Comparison of ENCODE assay signal across 8 cellular contexts in the genomic region with DNA sequence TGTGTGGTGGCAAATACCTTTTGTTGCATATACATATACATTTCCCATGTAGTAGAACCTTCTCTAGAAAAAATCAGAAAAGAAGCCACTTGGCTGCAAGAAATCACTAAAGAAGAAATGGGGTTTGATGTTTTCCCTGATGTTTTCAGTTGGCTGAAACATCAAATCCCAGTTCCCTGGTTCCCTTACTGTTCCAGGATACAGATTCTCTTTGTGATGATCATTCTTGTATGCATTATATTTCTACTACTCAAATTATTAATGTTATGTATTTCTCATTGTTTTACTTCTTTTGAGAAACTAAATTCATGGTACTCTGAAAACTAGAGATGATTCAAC. TPM values are rescaled to one million over a fixed set of nuclear protein-coding genes. Genes with fewer than 3 reads are reported as not detected.
DNase-seq lines count a peak whose midpoint lies in the region; ATAC-seq and TF ChIP-seq lines count a peak whose summit lies in the region.

No MANE protein-coding gene starts in this region.

- H3K9me3 ChIP-seq in adrenal gland (replicated peaks in 1 of 3) (peaks cover 0 to 5% (median 0%) of the 10 kb centered on the region in 3 donors), right lobe of liver (no peaks in the 10 kb centered on the region), tibial artery (no peaks in the 10 kb centered on the region)

- H3K4me3 ChIP-seq in adrenal gland (peak overlapping the region in 2 of 4 donors; percentile 32 to 44), right lobe of liver (peak overlapping the region; percentile 49 to 51 (median 49)), tibial artery (peak overlapping the region; percentile 52 to 57)

- POLR2A ChIA-PET in GM10248 (lab: Yijun Ruan, JAX): no interaction called here
- POLR2A ChIA-PET in T-cell (lab: Charles Lee): no interaction called here

- no peaks in the 10 kb centered on the region for H3K9me3 Mint-ChIP-seq in activated CD8-positive, alpha-beta memory T cell treated with anti-CD3 and anti-CD28 coated beads, Interleukin-2, amount 10 ng/mL, durations not matched to agents 7 days and 5 days (ENCODE audit: low read depth)
- peaks cover 0 to 6% (median 0%) of the 10 kb centered on the region in 3 donors for H3K9me3 Mint-ChIP-seq in T-cell

- DNase-seq in activated CD8-positive, alpha-beta memory T cell treated with anti-CD3 and anti-CD28 coated beads, Interleukin-2, amount 10 ng/mL, durations not matched to agents 7 days and 5 days: no peak
- DNase-seq in activated CD8-positive, alpha-beta memory T cell treated with anti-CD3 and anti-CD28 coated beads, Interleukin-2, amount 50 U/mL, for 4 hours: no peak
- DNase-seq in adrenal gland (no peak), right lobe of liver (no peak), tibial artery (no peak), GM10248 (ENCODE audit: extremely low spot score) (no peak), T-cell (no peak)
- no peak for DNase-seq in activated CD4-positive, alpha-beta T cell treated with anti-CD3 and anti-CD28 coated beads for 48 hours

- ATAC-seq in activated CD8-positive, alpha-beta memory T cell treated with anti-CD3 and anti-CD28 coated beads, Interleukin-2, amount 10 ng/mL, durations not matched to agents 7 days and 5 days: no peak
- ATAC-seq in right lobe of liver (no peak), T-cell (replicated peaks in 1 of 4) (no peak)

- H3K4me1 ChIP-seq in adrenal gland (replicated peaks in 1 of 2) (peaks cover 0 to 5% of the 10 kb centered on the region in 2 donors), right lobe of liver (peaks cover 0 to 3% (median 0%) of the 10 kb centered on the region in 4 donors), tibial artery (peaks cover 0 to 16% (median 9%) of the 10 kb centered on the region in 4 donors)

- no peak for TF ChIP-seq CTCF in adrenal gland (IDR thresholded peaks at IDR 0.05)
- TF ChIP-seq CTCF in right lobe of liver (IDR thresholded peaks at IDR 0.05): no peak
- no peak for TF ChIP-seq CTCF in tibial artery (IDR thresholded peaks at IDR 0.05)
- no peak for TF ChIP-seq CTCF in GM10248 (IDR thresholded peaks at IDR 0.05; ENCODE audit: control extremely low read depth, extremely low read depth, low read depth, missing control alignments)

- CTCF ChIA-PET in activated CD8-positive, alpha-beta memory T cell treated with anti-CD3 and anti-CD28 coated beads, Interleukin-2, amount 10 ng/mL, durations not matched to agents 7 days and 5 days (lab: Charles Lee): interaction anchor here (0.9 to 1.5 kb wide), 5 partner anchors 14 to 290 kb away, joined by 3 read pairs; a partner anchor contains a TSS
- CTCF ChIA-PET in GM10248 (lab: Yijun Ruan, JAX): no interaction called here
- CTCF ChIA-PET in T-cell (lab: Charles Lee): interaction anchor here in 1 of 2 donors (0.7 kb wide), 1 partner anchor 107 kb away, joined by 3 read pairs; no protein-coding TSS in a partner anchor

- no peak overlapping the region for H3K27ac Mint-ChIP-seq in activated CD8-positive, alpha-beta memory T cell treated with anti-CD3 and anti-CD28 coated beads, Interleukin-2, amount 10 ng/mL, durations not matched to agents 7 days and 5 days
- no peak overlapping the region for H3K27ac Mint-ChIP-seq in T-cell

- peak overlapping the region; percentile 25 for H3K4me3 Mint-ChIP-seq in activated CD8-positive, alpha-beta memory T cell treated with anti-CD3 and anti-CD28 coated beads, Interleukin-2, amount 10 ng/mL, durations not matched to agents 7 days and 5 days
- no peak overlapping the region for H3K4me3 Mint-ChIP-seq in T-cell

- H3K36me3 ChIP-seq in adrenal gland (replicated peaks in 1 of 2) (no peaks in the 10 kb centered on the region), right lobe of liver (no peaks in the 10 kb centered on the region), tibial artery (no peaks in the 10 kb centered on the region)

- H3K27ac ChIP-seq in adrenal gland (peak overlapping the region; percentile 89 to 99 (median 96)), right lobe of liver (peak overlapping the region; percentile 97 to 99 (median 99)), tibial artery (peak overlapping the region; percentile 92 to 96)

- intact Hi-C loops in adrenal gland (cut with DNase I) (no loop called here), right lobe of liver (cut with DNase I) (no loop called here), tibial artery (cut with DNase I; ENCODE audit: low total_unique reads) (no loop called here)

- H3K4me1 Mint-ChIP-seq in activated CD8-positive, alpha-beta memory T cell treated with anti-CD3 and anti-CD28 coated beads, Interleukin-2, amount 10 ng/mL, durations not matched to agents 7 days and 5 days: peaks cover 34% of the 10 kb centered on the region
- peaks cover 14 to 43% (median 41%) of the 10 kb centered on the region in 3 donors for H3K4me1 Mint-ChIP-seq in T-cell

- TF ChIP-seq POLR2A in adrenal gland (IDR thresholded peaks at IDR 0.05): peak in 1 of 2 donors; percentile 19
- no peak for TF ChIP-seq POLR2A in right lobe of liver (IDR thresholded peaks at IDR 0.05)

- H3K36me3 Mint-ChIP-seq in activated CD8-positive, alpha-beta memory T cell treated with anti-CD3 and anti-CD28 coated beads, Interleukin-2, amount 10 ng/mL, durations not matched to agents 7 days and 5 days: no peaks in the 10 kb centered on the region
- peaks cover 6% of the 10 kb centered on the region for H3K36me3 Mint-ChIP-seq in T-cell

- H3K27me3 ChIP-seq in adrenal gland (no peaks in the 10 kb centered on the region), right lobe of liver (no peaks in the 10 kb centered on the region), tibial artery (no peaks in the 10 kb centered on the region)

- H3K27me3 Mint-ChIP-seq in activated CD8-positive, alpha-beta memory T cell treated with anti-CD3 and anti-CD28 coated beads, Interleukin-2, amount 10 ng/mL, durations not matched to agents 7 days and 5 days: peaks cover 3% of the 10 kb centered on the region
- H3K27me3 Mint-ChIP-seq in T-cell: no peaks in the 10 kb centered on the region

RNA-seq across cellular contexts. Expression of a gene that starts 7.6 kb away (rescaled TPM):
- 1,000 to 10,000 TPM in 1 of 2 experiments, 100 to 1,000 TPM in 1; 922 to 3,744 TPM for total RNA-seq in activated CD8-positive, alpha-beta memory T cell treated with anti-CD3 and anti-CD28 coated beads, Interleukin-2, amount 10 ng/mL, durations not matched to agents 7 days and 5 days
- total RNA-seq in adrenal gland: 1,000 to 10,000 TPM in 3 of 8 donors, 100 to 1,000 TPM in 1, under 1 TPM in 3, not detected in 1; under 0.01 to 2,119 (median 890) TPM
- not detected for polyA plus RNA-seq in adrenal gland
- total RNA-seq in right lobe of liver: 1,000 to 10,000 TPM in 3 of 6 experiments, 100 to 1,000 TPM in 1, under 1 TPM in 2; under 0.01 to 3,377 (median 977) TPM
- total RNA-seq in T-cell: 1,000 to 10,000 TPM; 2,148 to 4,743 (median 3,650) TPM

RNA-seq across cellular contexts. Expression of a gene that starts 18.3 kb away (rescaled TPM):
- total RNA-seq in activated CD8-positive, alpha-beta memory T cell treated with anti-CD3 and anti-CD28 coated beads, Interleukin-2, amount 10 ng/mL, durations not matched to agents 7 days and 5 days: 10 to 100 TPM; 20.5 to 26.6 TPM
- total RNA-seq in adrenal gland: 10 to 100 TPM in 7 of 8 donors, 1 to 10 TPM in 1; 5.6 to 34.0 (median 19.2) TPM
- 100 to 1,000 TPM in 1 of 3 donors, 10 to 100 TPM in 1, 1 to 10 TPM in 1; 2.3 to 151 (median 58.7) TPM for polyA plus RNA-seq in adrenal gland
- 10 to 100 TPM in 3 of 6 experiments, 1 to 10 TPM in 3; 6.5 to 12.7 (median 9.4) TPM for total RNA-seq in right lobe of liver
- total RNA-seq in T-cell: 100 to 1,000 TPM in 1 of 5 donors, 10 to 100 TPM in 4; 59.3 to 104 (median 86.4) TPM
